In genomic region chr6:132750455-132751248, GRCh38 we compare ENCODE assay signal across 10 cellular contexts. TPM values are rescaled to one million over a fixed set of nuclear protein-coding genes. Genes with fewer than 3 reads are reported as not detected.
A peak's percentile ranks its signal among the peaks of the same experiment; 100 is the strongest.
DNase-seq lines count a peak whose midpoint lies in the region; ATAC-seq and TF ChIP-seq lines count a peak whose summit lies in the region.
"Had no signal": no experiment of that assay in that cellular context is flagged by ENCODE, and none has a peak within 500 bp of the region (broad histone marks: within the 10 kb centered on the region; RNA-seq: fewer than 3 reads in every experiment).

No MANE protein-coding gene starts in this region.

- no peak overlapping the region for H4K8ac ChIP-seq in mesenchymal stem cell (ENCODE audit: low read length)

- no peak overlapping the region for H3K9ac ChIP-seq in mesenchymal stem cell (ENCODE audit: low read length)

- H2AFZ ChIP-seq in mesenchymal stem cell (ENCODE audit: low read depth, low read length) = no peak overlapping the region

- peaks cover 0 to 11% of the 10 kb centered on the region in 2 experiments for H3K27me3 ChIP-seq in mesenchymal stem cell (ENCODE audit: control insufficient read depth in 1 of 2, insufficient read depth in 1 of 2, low read length in 2 of 2)

- H3K36me3 Mint-ChIP-seq in activated CD8-positive, alpha-beta T cell treated with anti-CD3 and anti-CD28 coated beads for 36 hours (ENCODE audit: low read depth) = peaks cover 50% of the 10 kb centered on the region
- peaks cover 37% of the 10 kb centered on the region for H3K36me3 Mint-ChIP-seq in activated CD4-positive, alpha-beta T cell treated with anti-CD3 and anti-CD28 coated beads for 36 hours (ENCODE audit: low read depth)

- no peak overlapping the region for H3K27ac ChIP-seq in mesenchymal stem cell (ENCODE audit: low read length, poor library complexity, severe bottlenecking)

- no peak overlapping the region for H2BK12ac ChIP-seq in mesenchymal stem cell (ENCODE audit: low read length in 2 of 2)

- POLR2A ChIA-PET in activated CD8-positive, alpha-beta T cell treated with anti-CD3 and anti-CD28 coated beads for 36 hours (lab: Charles Lee) = no interaction called here
- POLR2A ChIA-PET in activated CD4-positive, alpha-beta T cell treated with anti-CD3 and anti-CD28 coated beads for 36 hours (lab: Charles Lee) = no interaction called here

- H3K27me3 Mint-ChIP-seq in activated CD8-positive, alpha-beta T cell treated with anti-CD3 and anti-CD28 coated beads for 36 hours = no peaks in the 10 kb centered on the region
- H3K27me3 Mint-ChIP-seq in activated CD4-positive, alpha-beta T cell treated with anti-CD3 and anti-CD28 coated beads for 36 hours = no peaks in the 10 kb centered on the region

- H3K79me1 ChIP-seq in mesenchymal stem cell (replicated peaks; ENCODE audit: low read length, poor library complexity, severe bottlenecking) = no peaks in the 10 kb centered on the region

- no peak overlapping the region for H2BK5ac ChIP-seq in mesenchymal stem cell (ENCODE audit: low read depth, low read length, poor library complexity, severe bottlenecking)

- no peak for DNase-seq in activated CD8-positive, alpha-beta T cell treated with anti-CD3 and anti-CD28 coated beads for 36 hours
- no peak for DNase-seq in stimulated activated CD4-positive, alpha-beta T cell treated with anti-CD3 and anti-CD28 coated beads, Interleukin-4, amount 100 ng/mL, for 4 hours
- DNase-seq in UCSD-AML1 (lab: John Stamatoyannopoulos, UW; ENCODE audit: unreplicated experiment) (no peak), mesenchymal stem cell (no peak)
- no peak for DNase-seq in activated CD4-positive, alpha-beta T cell treated with anti-CD3 and anti-CD28 coated beads for 36 hours
- DNase-seq: NCI-H2171 had no signal

- 91% methylated on average over 4 of the region's 8 CpGs for WGBS in mesenchymal stem cell

- H3K4me3 ChIP-seq in mesenchymal stem cell (ENCODE audit: insufficient read depth in 1 of 2, low read depth in 1 of 2, low read length in 2 of 2) = no peak overlapping the region

- no peak overlapping the region for H3K4ac ChIP-seq in mesenchymal stem cell (ENCODE audit: low read depth in 1 of 2, low read length in 2 of 2)

- H3K4me1 ChIP-seq in mesenchymal stem cell (ENCODE audit: control insufficient read depth, insufficient read depth, low read depth, low read length) = no peaks in the 10 kb centered on the region

- CTCF ChIA-PET in activated CD8-positive, alpha-beta T cell treated with anti-CD3 and anti-CD28 coated beads for 36 hours (lab: Charles Lee) = no interaction called here
- CTCF ChIA-PET in activated CD4-positive, alpha-beta T cell treated with anti-CD3 and anti-CD28 coated beads for 36 hours (lab: Charles Lee) = interaction anchor here (1.4 kb wide), 1 partner anchor 16 kb away, joined by 4 read pairs; no protein-coding TSS in a partner anchor

- H2AK5ac ChIP-seq in mesenchymal stem cell (ENCODE audit: low read length, severe bottlenecking) = no peak overlapping the region

- H3K9me3 ChIP-seq in mesenchymal stem cell (ENCODE audit: control insufficient read depth, low read length) = no peaks in the 10 kb centered on the region

- H3K27ac Mint-ChIP-seq in activated CD8-positive, alpha-beta T cell treated with anti-CD3 and anti-CD28 coated beads for 36 hours = peak overlapping the region; percentile 58
- H3K27ac Mint-ChIP-seq in activated CD4-positive, alpha-beta T cell treated with anti-CD3 and anti-CD28 coated beads for 36 hours = no peak overlapping the region

- H3K9me3 Mint-ChIP-seq in activated CD8-positive, alpha-beta T cell treated with anti-CD3 and anti-CD28 coated beads for 36 hours = no peaks in the 10 kb centered on the region
- no peaks in the 10 kb centered on the region for H3K9me3 Mint-ChIP-seq in activated CD4-positive, alpha-beta T cell treated with anti-CD3 and anti-CD28 coated beads for 36 hours (ENCODE audit: low read depth)

- ATAC-seq in GM18498 (IDR thresholded peaks at IDR 0.05; ENCODE audit: unreplicated experiment) (peak; percentile 88), GM19452 (IDR thresholded peaks at IDR 0.05; ENCODE audit: unreplicated experiment) (peak; percentile 84), HG02981 (IDR thresholded peaks at IDR 0.05; ENCODE audit: unreplicated experiment) (peak; percentile 83)
- peak; percentile 17 for ATAC-seq in activated CD8-positive, alpha-beta T cell treated with anti-CD3 and anti-CD28 coated beads for 36 hours
- no peak for ATAC-seq in activated CD4-positive, alpha-beta T cell treated with anti-CD3 and anti-CD28 coated beads for 36 hours

- H3K23ac ChIP-seq in mesenchymal stem cell (ENCODE audit: low read length in 2 of 2) = no peak overlapping the region

- H3K14ac ChIP-seq in mesenchymal stem cell (ENCODE audit: low read length in 2 of 2) = no peak overlapping the region

- H3K4me2 ChIP-seq in mesenchymal stem cell (ENCODE audit: low read length, poor library complexity, severe bottlenecking) = no peak overlapping the region

- intact Hi-C loops in activated CD8-positive, alpha-beta T cell treated with anti-CD3 and anti-CD28 coated beads for 36 hours (cut with micrococcal nuclease) = no loop called here
- intact Hi-C loops in activated CD4-positive, alpha-beta T cell treated with anti-CD3 and anti-CD28 coated beads for 36 hours (cut with DNase I, micrococcal nuclease) = no loop called here

- no peak for TF ChIP-seq CTCF in activated CD8-positive, alpha-beta T cell treated with anti-CD3 and anti-CD28 coated beads for 36 hours (IDR thresholded peaks at IDR 0.05)

- H3K4me3 Mint-ChIP-seq in activated CD8-positive, alpha-beta T cell treated with anti-CD3 and anti-CD28 coated beads for 36 hours = no peak overlapping the region
- no peak overlapping the region for H3K4me3 Mint-ChIP-seq in activated CD4-positive, alpha-beta T cell treated with anti-CD3 and anti-CD28 coated beads for 36 hours

- H2BK120ac ChIP-seq in mesenchymal stem cell (ENCODE audit: low read depth, low read length) = no peak overlapping the region

- no peak overlapping the region for H2BK15ac ChIP-seq in mesenchymal stem cell (ENCODE audit: low read depth, poor library complexity, severe bottlenecking)

- H3K36me3 ChIP-seq in mesenchymal stem cell (ENCODE audit: control insufficient read depth in 1 of 2, insufficient read depth in 2 of 2, low read depth in 1 of 2, low read length in 2 of 2) = no peaks in the 10 kb centered on the region

- H4K91ac ChIP-seq in mesenchymal stem cell (ENCODE audit: low read length) = no peak overlapping the region

- no peak overlapping the region for H3K18ac ChIP-seq in mesenchymal stem cell (ENCODE audit: low read depth in 1 of 2, low read length in 2 of 2)

- H3K4me1 Mint-ChIP-seq in activated CD8-positive, alpha-beta T cell treated with anti-CD3 and anti-CD28 coated beads for 36 hours (ENCODE audit: low read depth) = peaks cover 24% of the 10 kb centered on the region
- H3K4me1 Mint-ChIP-seq in activated CD4-positive, alpha-beta T cell treated with anti-CD3 and anti-CD28 coated beads for 36 hours = peaks cover 19% of the 10 kb centered on the region

RNA-seq across cellular contexts. Expression of gene VNN2, which starts 7.1 kb away (rescaled TPM):
- total RNA-seq in activated CD8-positive, alpha-beta T cell treated with anti-CD3 and anti-CD28 coated beads for 36 hours = 10 to 100 TPM; 10.5 to 11.7 TPM
- 1 to 10 TPM; 6.0 to 8.5 TPM for total RNA-seq in activated CD4-positive, alpha-beta T cell treated with anti-CD3 and anti-CD28 coated beads for 36 hours
- 1.4 TPM for polyA plus RNA-seq in mesenchymal stem cell (2013, experiment 1 of 2)
- polyA plus RNA-seq in mesenchymal stem cell (2013, experiment 2 of 2) = 1.1 TPM

RNA-seq across cellular contexts. Expression of gene VNN1, which starts 36.8 kb away (rescaled TPM):
- total RNA-seq in activated CD8-positive, alpha-beta T cell treated with anti-CD3 and anti-CD28 coated beads for 36 hours = not detected
- not detected for total RNA-seq in activated CD4-positive, alpha-beta T cell treated with anti-CD3 and anti-CD28 coated beads for 36 hours
- 0.03 TPM for polyA plus RNA-seq in mesenchymal stem cell (2013, experiment 1 of 2)
- polyA plus RNA-seq in mesenchymal stem cell (2013, experiment 2 of 2) = 0.03 TPM
- total RNA-seq: T-helper 1 cell treated with Interleukin-12 subunit alpha and Interleukin-12 subunit beta and Interleukin-4 antibody, amounts not matched to agents 30 ng/mL and 1 ng/mL, for 36 hours had no signal

RNA-seq across cellular contexts. Expression of gene SLC18B1, which starts 47.8 kb away (rescaled TPM):
- total RNA-seq in activated CD8-positive, alpha-beta T cell treated with anti-CD3 and anti-CD28 coated beads for 36 hours = 1 to 10 TPM; 7.0 to 8.5 TPM
- 1 to 10 TPM; 3.4 to 6.6 TPM for total RNA-seq in activated CD4-positive, alpha-beta T cell treated with anti-CD3 and anti-CD28 coated beads for 36 hours
- polyA plus RNA-seq in mesenchymal stem cell (2013, experiment 1 of 2) = 10.4 TPM
- 10.8 TPM for polyA plus RNA-seq in mesenchymal stem cell (2013, experiment 2 of 2)
